In genomic region chr22:48240935-48241230, GRCh38 we compare ENCODE assay signal across 21 cellular contexts.
DNase-seq lines count a peak whose midpoint lies in the region; ATAC-seq and TF ChIP-seq lines count a peak whose summit lies in the region.
"Had no signal": no experiment of that assay in that cellular context is flagged by ENCODE, and none has a peak within 500 bp of the region (broad histone marks: within the 10 kb centered on the region; RNA-seq: fewer than 3 reads in every experiment).

No MANE protein-coding gene starts in this region.

- no peak for ATAC-seq in stimulated activated effector memory CD8-positive, alpha-beta T cell treated with anti-CD3 and anti-CD28 coated beads, Interleukin-12 subunit alpha, Interleukin-12 subunit beta, amount 100 ng/mL, for 72 hours
- no peak for ATAC-seq in HG03108 (IDR thresholded peaks at IDR 0.05; ENCODE audit: unreplicated experiment)
- ATAC-seq: K562 had no signal

- H2BK120ac ChIP-seq in H9 (ENCODE audit: low read depth, low read length, poor library complexity, severe bottlenecking) = no peak overlapping the region
- H2BK120ac ChIP-seq in mesendoderm (ENCODE audit: low read depth, low read length) = no peak overlapping the region

- H3K4me1 Mint-ChIP-seq in H9 = peaks cover 22% of the 10 kb centered on the region in 2 experiments
- peaks cover 15% of the 10 kb centered on the region for H3K4me1 Mint-ChIP-seq in stimulated activated effector memory CD8-positive, alpha-beta T cell treated with anti-CD3 and anti-CD28 coated beads, Interleukin-12 subunit alpha, Interleukin-12 subunit beta, amount 100 ng/mL, for 72 hours
- H3K4me1 Mint-ChIP-seq: CD14-positive monocyte had no signal

- no peaks in the 10 kb centered on the region for H3K23me2 ChIP-seq in H9 (ENCODE audit: insufficient read length, low read depth, low read length, poor library complexity, severe bottlenecking)

- TF ChIP-seq POLR2A in thyroid gland (IDR thresholded peaks at IDR 0.05) = no peak

- H4K20me1 ChIP-seq in H9 (ENCODE audit: control insufficient read depth, insufficient read depth, insufficient read length) = no peaks in the 10 kb centered on the region

- H3K27ac ChIP-seq in H9 (ENCODE audit: insufficient read length, low read depth, low read length) = no peak overlapping the region
- no peak overlapping the region for H3K27ac ChIP-seq in mesendoderm (ENCODE audit: low read depth, low read length)
- H3K27ac ChIP-seq in thyroid gland = no peak overlapping the region

- no peak overlapping the region for H2AFZ ChIP-seq in H9 (ENCODE audit: low read length)

- H2BK12ac ChIP-seq in H9 (ENCODE audit: insufficient read length, low read depth, low read length) = no peak overlapping the region

- H4K8ac ChIP-seq in H9 (replicated peaks; ENCODE audit: insufficient read length, low read depth, low read length) (no peak overlapping the region), mesendoderm (ENCODE audit: low read depth, low read length) (no peak overlapping the region)

- H3K36me3 ChIP-seq in mesendoderm (ENCODE audit: control insufficient read depth, insufficient read depth, low read length) = no peaks in the 10 kb centered on the region
- H3K36me3 ChIP-seq in thyroid gland = no peaks in the 10 kb centered on the region

- no peak overlapping the region for H2BK15ac ChIP-seq in H9 (ENCODE audit: low read depth, low read length)
- no peak overlapping the region for H2BK15ac ChIP-seq in mesendoderm (replicated peaks; ENCODE audit: low read depth)

- H3K27ac Mint-ChIP-seq in H9 = no peak overlapping the region
- no peak overlapping the region for H3K27ac Mint-ChIP-seq in stimulated activated effector memory CD8-positive, alpha-beta T cell treated with anti-CD3 and anti-CD28 coated beads, Interleukin-12 subunit alpha, Interleukin-12 subunit beta, amount 100 ng/mL, for 72 hours
- H3K27ac Mint-ChIP-seq: CD14-positive monocyte; CD8-positive, alpha-beta memory T cell had no signal

- no peak overlapping the region for H2BK20ac ChIP-seq in H9 (ENCODE audit: low read depth, low read length, poor library complexity, severe bottlenecking)

- H3K36me3 Mint-ChIP-seq in H9 (ENCODE audit: insufficient read depth in 1 of 3, low read depth in 3 of 3) = no peaks in the 10 kb centered on the region; a peak in 1 of 7 replicates
- no peaks in the 10 kb centered on the region for H3K36me3 Mint-ChIP-seq in stimulated activated effector memory CD8-positive, alpha-beta T cell treated with anti-CD3 and anti-CD28 coated beads, Interleukin-12 subunit alpha, Interleukin-12 subunit beta, amount 100 ng/mL, for 72 hours
- H3K36me3 Mint-ChIP-seq: CD14-positive monocyte; CD8-positive, alpha-beta memory T cell had no signal

- H3K27me3 Mint-ChIP-seq in H9 (ENCODE audit: low read depth) = peaks cover 52% of the 10 kb centered on the region

- H3K9ac ChIP-seq in H9 (ENCODE audit: extremely low read depth, insufficient read length, low read length) (no peak overlapping the region), mesendoderm (ENCODE audit: low read length) (no peak overlapping the region)

- H2BK5ac ChIP-seq in H9 (ENCODE audit: insufficient read length, low read length) (no peak overlapping the region), mesendoderm (ENCODE audit: low read length) (peak overlapping the region; percentile 29)

- H3K79me2 ChIP-seq in H9 (ENCODE audit: insufficient read depth, low read length) (no peaks in the 10 kb centered on the region), mesendoderm (ENCODE audit: control insufficient read depth, insufficient read depth, low read length) (no peaks in the 10 kb centered on the region)

- H3K23ac ChIP-seq in H9 (ENCODE audit: insufficient read length, low read depth, low read length) (no peak overlapping the region), mesendoderm (ENCODE audit: low read length) (no peak overlapping the region)

- H3K79me1 ChIP-seq in H9 (ENCODE audit: insufficient read depth, low read depth, low read length, poor library complexity, severe bottlenecking) = no peaks in the 10 kb centered on the region
- no peaks in the 10 kb centered on the region for H3K79me1 ChIP-seq in mesendoderm (ENCODE audit: low read length)

- H3K9me3 ChIP-seq in H9 (ENCODE audit: control insufficient read depth, low read depth, low read length) (no peaks in the 10 kb centered on the region), thyroid gland (no peaks in the 10 kb centered on the region)

- intact Hi-C loops in thyroid gland (cut with DNase I) = no loop called here

- no CpG with 5 or more reads among the region's 8 CpGs for WGBS in H9 (ENCODE audit: extremely low coverage, insufficient read length, low lambda C conversion rate)
- no CpG with 5 or more reads among the region's 8 CpGs for WGBS in mesendoderm (ENCODE audit: extremely low coverage, insufficient coverage, low lambda C conversion rate)
- WGBS in thyroid gland, 2 donors = 88 to 91% methylated on average over 8 of the region's 8 CpGs

- no peak overlapping the region for H3K4ac ChIP-seq in H9 (ENCODE audit: low read depth, low read length)
- H3K4ac ChIP-seq in mesendoderm (ENCODE audit: low read depth, low read length) = peak overlapping the region; percentile 41

- H3T11ph ChIP-seq in H9 (ENCODE audit: low read length) = no peak overlapping the region

- H3K18ac ChIP-seq in H9 (ENCODE audit: insufficient read length, low read depth, low read length) (no peak overlapping the region), mesendoderm (ENCODE audit: low read length) (no peak overlapping the region)

- H4K91ac ChIP-seq in H9 (ENCODE audit: insufficient read length, low read depth, low read length) = no peak overlapping the region

- no peak overlapping the region for H2AK5ac ChIP-seq in H9 (ENCODE audit: insufficient read length, low read length)
- peak overlapping the region; percentile 32 for H2AK5ac ChIP-seq in mesendoderm (ENCODE audit: low read length)

- H3K4me3 Mint-ChIP-seq in H9 = no peak overlapping the region
- H3K4me3 Mint-ChIP-seq in stimulated activated effector memory CD8-positive, alpha-beta T cell treated with anti-CD3 and anti-CD28 coated beads, Interleukin-12 subunit alpha, Interleukin-12 subunit beta, amount 100 ng/mL, for 72 hours = no peak overlapping the region
- H3K4me3 Mint-ChIP-seq: CD14-positive monocyte; CD8-positive, alpha-beta memory T cell had no signal

- no peak overlapping the region for H3K56ac ChIP-seq in H9 (ENCODE audit: insufficient read length, low read depth, low read length)
- H3K56ac ChIP-seq in mesendoderm (ENCODE audit: low read length) = peak overlapping the region; percentile 58

- H3K4me3 ChIP-seq in mesendoderm (ENCODE audit: low read length) (no peak overlapping the region), thyroid gland (replicated peaks in 1 of 3) (no peak overlapping the region)
- H3K4me3 ChIP-seq: K562 had no signal

- no peaks in the 10 kb centered on the region; a peak in 3 of 5 replicates for H3K9me3 Mint-ChIP-seq in H9
- no peaks in the 10 kb centered on the region for H3K9me3 Mint-ChIP-seq in stimulated activated effector memory CD8-positive, alpha-beta T cell treated with anti-CD3 and anti-CD28 coated beads, Interleukin-12 subunit alpha, Interleukin-12 subunit beta, amount 100 ng/mL, for 72 hours
- H3K9me3 Mint-ChIP-seq: CD8-positive, alpha-beta memory T cell had no signal

- TF ChIP-seq CTCF in H9 (conservative IDR thresholded peaks at IDR 0.05) = no peak
- no peak for TF ChIP-seq CTCF in thyroid gland (IDR thresholded peaks at IDR 0.05)

- H3K4me1 ChIP-seq in H9 (ENCODE audit: insufficient read depth, low read length) (no peaks in the 10 kb centered on the region; the same call in 1 of the 2 replicates), mesendoderm (ENCODE audit: control insufficient read depth, low read depth, low read length) (peaks cover 16% of the 10 kb centered on the region), thyroid gland (no peaks in the 10 kb centered on the region)

- DNase-seq in D341Med (ENCODE audit: low spot score) = peak; percentile 4
- DNase-seq in H9 = peak; percentile 3
- no peak for DNase-seq in mesendoderm
- DNase-seq in stimulated activated CD8-positive, alpha-beta memory T cell treated with anti-CD3 and anti-CD28 coated beads, Interleukin-4, amount 100 ng/mL, for 48 hours = peak; percentile 2
- DNase-seq in nucleus accumbens (lab: John Stamatoyannopoulos, UW) = no peak
- no peak for DNase-seq in stimulated activated effector memory CD8-positive, alpha-beta T cell treated with anti-CD3 and anti-CD28 coated beads, Interleukin-12 subunit alpha, Interleukin-12 subunit beta, amount 100 ng/mL, for 72 hours (ENCODE audit: low spot score in 2 of 2)
- DNase-seq in thyroid gland = no peak
- DNase-seq: CD8-positive, alpha-beta memory T cell; DMS153; Kasumi-1; MV-4-11; NCI-H1105 treated with DMSO at 0.1 percent for 48 hours; NCI-H146; NCI-H2029; NCI-H446; NCI-H524 treated with DMSO at 0.1 percent for 48 hours; NCI-H774; SIG-M5 had no signal

- H4K5ac ChIP-seq in H9 (ENCODE audit: insufficient read length, low read depth, low read length) (no peak overlapping the region), mesendoderm (ENCODE audit: low read length) (no peak overlapping the region)

- H3K4me2 ChIP-seq in H9 (ENCODE audit: insufficient read depth, insufficient read length, low read length) (no peak overlapping the region), mesendoderm (ENCODE audit: low read length) (no peak overlapping the region)

- no peak overlapping the region for H3K14ac ChIP-seq in H9 (ENCODE audit: insufficient read depth, low read length)

- H3K27me3 ChIP-seq in H9 (ENCODE audit: insufficient read depth, low read length) = no peaks in the 10 kb centered on the region
- no peaks in the 10 kb centered on the region for H3K27me3 ChIP-seq in mesendoderm (ENCODE audit: insufficient read depth, low read length, poor library complexity)
- H3K27me3 ChIP-seq in thyroid gland = no peaks in the 10 kb centered on the region

Comparison
In these comparisons a context has a peak if more than half of its experiments do, and no peak if none do; other contexts are left out.
1. DNase-seq: peak in D341Med (single experiment), H9 (single experiment) and stimulated activated CD8-positive, alpha-beta memory T cell treated with anti-CD3 and anti-CD28 coated beads, Interleukin-4, amount 100 ng/mL, for 48 hours (single experiment); none in mesendoderm (single experiment), nucleus accumbens (0 of 56), stimulated activated effector memory CD8-positive, alpha-beta T cell treated with anti-CD3 and anti-CD28 coated beads, Interleukin-12 subunit alpha, Interleukin-12 subunit beta, amount 100 ng/mL, for 72 hours (0 of 2) and thyroid gland (0 of 2).